Comparison of ENCODE assay signal across 15 cellular contexts in genomic region chr1:227351443-227351842, GRCh38. TPM values are rescaled to one million over a fixed set of nuclear protein-coding genes. Genes with fewer than 3 reads are reported as not detected.
DNase-seq lines count a peak whose midpoint lies in the region; ATAC-seq, FAIRE-seq and TF ChIP-seq lines count a peak whose summit lies in the region.
"Had no signal": no experiment of that assay in that cellular context is flagged by ENCODE, and none has a peak within 500 bp of the region (broad histone marks: within the 10 kb centered on the region; RNA-seq: fewer than 3 reads in every experiment).

No MANE protein-coding gene starts in this region.

- POLR2A ChIA-PET in RWPE1 (lab: Yijun Ruan, JAX; ENCODE audit: low non-redundant PET): no interaction called here

- CTCF ChIA-PET in RWPE1 (lab: Yijun Ruan, JAX): no interaction called here

- ATAC-seq in HG03095 (IDR thresholded peaks at IDR 0.05; ENCODE audit: unreplicated experiment): no peak
- ATAC-seq in GM18873 (IDR thresholded peaks at IDR 0.05; ENCODE audit: low FRiP score, unreplicated experiment): no peak

- TF ChIP-seq CTCF in RWPE1 (conservative IDR thresholded peaks at IDR 0.05; ENCODE audit: low read depth): no peak

- no peak overlapping the region for H3K27ac ChIP-seq in RWPE1
- H3K27ac ChIP-seq: hepatocyte, vagina had no signal

- peak; percentile 11 for DNase-seq in Daoy (ENCODE audit: low read depth)
- DNase-seq in RWPE1 (ENCODE audit: low spot score): peak; percentile 53
- peak; percentile 29 for DNase-seq in fibroblast of peridontal ligament (ENCODE audit: extremely low read depth)
- DNase-seq in myocyte (ENCODE audit: low read depth): peak; percentile 52
- no peak for DNase-seq in GM19239 (ENCODE audit: insufficient read length, low spot score)
- no peak for DNase-seq in islet precursor cell
- DNase-seq: activated CD4-positive, alpha-beta T cell treated with anti-CD3 and anti-CD28 coated beads, Interleukin-2, amount 10 ng/mL, durations not matched to agents 24 days and 14 days; activated T-cell treated with anti-CD3 and anti-CD28 coated beads, Interleukin-2, amount 50 U/mL, for 48 hours; amniotic stem cell; DMS153 had no signal

- no peak for FAIRE-seq in GM19239 (lab: Jason Lieb, UNC)

RNA-seq across cellular contexts. Expression of gene CDC42BPA, which starts 33.2 kb away (rescaled TPM):
- 18.5 and 27.7 TPM in 2 replicates for total RNA-seq in Daoy (2014; rRNA removed; shearing (Covaris generic))
- total RNA-seq in myocyte: 37.0 and 54.3 TPM in 2 replicates
- polyA plus RNA-seq in myocyte (2012): 16.0 TPM
- total RNA-seq: OCI-LY7 had no signal

Comparison
In these comparisons a context has a peak if more than half of its experiments do, and no peak if none do; other contexts are left out.
1. DNase-seq: peak in Daoy (single experiment), RWPE1 (single experiment), fibroblast of peridontal ligament (single experiment) and myocyte (single experiment); none in GM19239 (single experiment) and islet precursor cell (single experiment).